ENCODE assay signal across 22 cellular contexts in the genomic region with DNA sequence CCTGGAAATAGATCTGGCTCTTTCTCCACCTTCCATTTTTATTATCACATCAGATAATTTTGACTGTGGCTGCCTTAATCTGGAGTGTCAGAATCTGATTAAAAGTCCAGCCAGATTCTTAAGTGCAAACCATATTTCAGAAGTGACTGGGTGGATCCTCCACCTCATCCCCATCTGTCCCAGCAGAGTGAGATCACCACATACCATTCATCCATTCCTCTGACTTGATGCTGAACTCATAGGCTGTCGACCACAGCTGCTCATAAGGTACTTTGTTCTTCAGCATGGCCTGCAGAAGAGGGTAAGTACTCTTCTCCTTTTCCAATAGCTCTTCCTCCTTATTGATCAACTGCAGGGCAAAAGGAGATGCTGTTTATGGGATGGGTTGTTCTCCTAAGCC. TPM values are rescaled to one million over a fixed set of nuclear protein-coding genes. Genes with fewer than 3 reads are reported as not detected.
DNase-seq lines count a peak whose midpoint lies in the region; ATAC-seq and TF ChIP-seq lines count a peak whose summit lies in the region.
"Had no signal": no experiment of that assay in that cellular context is flagged by ENCODE, and none has a peak within 500 bp of the region (broad histone marks: within the 10 kb centered on the region; RNA-seq: fewer than 3 reads in every experiment).

No MANE protein-coding gene starts in this region.

- peaks cover 7% of the 10 kb centered on the region for H3K4me1 ChIP-seq in mesenchymal stem cell (ENCODE audit: control insufficient read depth, insufficient read depth, low read depth, low read length)
- H3K4me1 ChIP-seq in HAP-1, result no peaks in the 10 kb centered on the region
- H3K4me1 ChIP-seq: testis had no signal

- no peak overlapping the region for H3K4me2 ChIP-seq in mesenchymal stem cell (ENCODE audit: low read length, poor library complexity, severe bottlenecking)
- H3K4me2 ChIP-seq: SK-N-SH had no signal

- no peak overlapping the region for H4K8ac ChIP-seq in mesenchymal stem cell (ENCODE audit: low read length)

- H3K27ac ChIP-seq in mesenchymal stem cell (ENCODE audit: low read length, poor library complexity, severe bottlenecking), result no peak overlapping the region
- H3K27ac ChIP-seq: testis had no signal

- H3K14ac ChIP-seq in mesenchymal stem cell (ENCODE audit: low read length in 2 of 2), result no peak overlapping the region

- no peak for ATAC-seq in GM21526 (IDR thresholded peaks at IDR 0.05; ENCODE audit: low FRiP score, unreplicated experiment)
- ATAC-seq: activated T-cell treated with anti-CD3 and anti-CD28 coated beads, Interleukin-2, amount 50 U/mL, for 4 hours; HCT116; PC-3; right cardiac atrium had no signal

- no peaks in the 10 kb centered on the region for H3K27me3 ChIP-seq in mesenchymal stem cell (ENCODE audit: control insufficient read depth in 1 of 2, insufficient read depth in 1 of 2, low read length in 2 of 2)
- H3K27me3 ChIP-seq in HAP-1 (ENCODE audit: low read depth), result peaks cover 3% of the 10 kb centered on the region; the same call in 1 of the 2 replicates
- H3K27me3 ChIP-seq: testis had no signal

- H3K9ac ChIP-seq in mesenchymal stem cell (ENCODE audit: low read length), result peak overlapping the region; percentile 14
- H3K9ac ChIP-seq: SK-N-SH had no signal

- no peak overlapping the region for H2AK5ac ChIP-seq in mesenchymal stem cell (ENCODE audit: low read length, severe bottlenecking)

- H3K79me1 ChIP-seq in mesenchymal stem cell (replicated peaks; ENCODE audit: low read length, poor library complexity, severe bottlenecking), result no peaks in the 10 kb centered on the region

- no peak overlapping the region for H2AFZ ChIP-seq in mesenchymal stem cell (ENCODE audit: low read depth, low read length)

- H3K23ac ChIP-seq in mesenchymal stem cell (ENCODE audit: low read length in 2 of 2), result no peak overlapping the region

- 9% methylated on average over 1 of the region's 1 CpG for WGBS in mesenchymal stem cell

- H3K36me3 ChIP-seq in mesenchymal stem cell (ENCODE audit: control insufficient read depth in 1 of 2, insufficient read depth in 2 of 2, low read depth in 1 of 2, low read length in 2 of 2) (no peaks in the 10 kb centered on the region), HAP-1 (replicated peaks) (no peaks in the 10 kb centered on the region)

- H3K4me3 ChIP-seq in choroid plexus epithelial cell (ENCODE audit: low read depth, low read length) (no peak overlapping the region), mesenchymal stem cell (ENCODE audit: insufficient read depth in 1 of 2, low read depth in 1 of 2, low read length in 2 of 2) (peak overlapping the region in 1 of 2 experiments; percentile 17), HAP-1 (no peak overlapping the region)
- H3K4me3 ChIP-seq: testis had no signal

- no peak overlapping the region for H3K18ac ChIP-seq in mesenchymal stem cell (ENCODE audit: low read depth in 1 of 2, low read length in 2 of 2)

- no peak for TF ChIP-seq CTCF in choroid plexus epithelial cell (conservative IDR thresholded peaks at IDR 0.05; ENCODE audit: low read depth, low read length)

- H2BK15ac ChIP-seq in mesenchymal stem cell (ENCODE audit: low read depth, poor library complexity, severe bottlenecking), result no peak overlapping the region

- H2BK120ac ChIP-seq in mesenchymal stem cell (ENCODE audit: low read depth, low read length), result no peak overlapping the region

- H3K9me3 ChIP-seq in mesenchymal stem cell (ENCODE audit: control insufficient read depth, low read length), result no peaks in the 10 kb centered on the region
- no peaks in the 10 kb centered on the region for H3K9me3 ChIP-seq in HAP-1
- H3K9me3 ChIP-seq: SK-N-SH, testis had no signal

- H4K91ac ChIP-seq in mesenchymal stem cell (ENCODE audit: low read length), result no peak overlapping the region

- in situ Hi-C loops in HAP-1 (cut with MboI; ENCODE audit: low sequenced_read_pairs), result no loop called here

- H2BK12ac ChIP-seq in mesenchymal stem cell (ENCODE audit: low read length in 2 of 2), result no peak overlapping the region

- no peak overlapping the region for H2BK5ac ChIP-seq in mesenchymal stem cell (ENCODE audit: low read depth, low read length, poor library complexity, severe bottlenecking)

- no peak overlapping the region for H3K4ac ChIP-seq in mesenchymal stem cell (ENCODE audit: low read depth in 1 of 2, low read length in 2 of 2)

- DNase-seq in AG20443 (ENCODE audit: low spot score) (peak; percentile 84), HT1080 (ENCODE audit: low read depth) (peak; percentile 16), choroid plexus epithelial cell (ENCODE audit: low read depth) (peak; percentile 63), mesenchymal stem cell (peak; percentile 20), SHP77 (lab: John Stamatoyannopoulos, UW) (no peak), inferior parietal cortex (ENCODE audit: extremely low spot score) (no peak), HAP-1 (ENCODE audit: low spot score in 2 of 2) (no peak)
- DNase-seq: activated CD4-positive, alpha-beta T cell treated with anti-CD3 and anti-CD28 coated beads, Interleukin-2, amount 50 U/mL, for 48 hours; activated T-cell treated with anti-CD3 and anti-CD28 coated beads, Interleukin-2, amount 50 U/mL, for 4 hours; Calu3; caudate nucleus; effector memory CD4-positive, alpha-beta T cell; NCI-H2029 treated with DMSO at 0.1 percent for 48 hours; NCI-H526 treated with DMSO at 0.1 percent for 48 hours; PC-3; right cardiac atrium; SK-N-SH; stimulated activated CD4-positive, alpha-beta T cell treated with anti-CD3 and anti-CD28 coated beads, Interleukin-2, amount 100 ng/mL, for 48 hours; testis had no signal

RNA-seq across cellular contexts. Expression of gene DNAH3, which starts 53.5 kb away (rescaled TPM):
- total RNA-seq in HT1080 (2014; rRNA removed; shearing (Covaris generic)), result 0.03 and 0.05 TPM in 2 replicates
- polyA plus RNA-seq in HT1080 (2015; cell fraction: cytosol; rRNA removed), result 0.02 and 0.03 TPM in 2 replicates
- polyA plus RNA-seq in HT1080 (2015; cell fraction: nucleus; rRNA removed), result 0.10 and 0.12 TPM in 2 replicates
- 0.01 TPM for polyA plus RNA-seq in mesenchymal stem cell (2013, experiment 1 of 2)
- not detected for polyA plus RNA-seq in mesenchymal stem cell (2013, experiment 2 of 2)
- total RNA-seq: activated T-cell treated with anti-CD3 and anti-CD28 coated beads, Interleukin-2, amount 50 U/mL, for 4 hours; glomerular endothelial cell had no signal
- polyA plus RNA-seq: SK-N-SH had no signal

Comparison
In these comparisons a context has a peak if more than half of its experiments do, and no peak if none do; other contexts are left out.
1. DNase-seq: peak in AG20443 (single experiment), HT1080 (single experiment), choroid plexus epithelial cell (single experiment) and mesenchymal stem cell (single experiment); none in SHP77 (0 of 2), inferior parietal cortex (single experiment) and HAP-1 (0 of 2).